8 cellular contexts compared by ENCODE assay signal in genomic region chrX:23317799-23318724, GRCh38. TPM values are rescaled to one million over a fixed set of nuclear protein-coding genes. Genes with fewer than 3 reads are reported as not detected.
A peak's percentile ranks its signal among the peaks of the same experiment; 100 is the strongest.
DNase-seq lines count a peak whose midpoint lies in the region; ATAC-seq and TF ChIP-seq lines count a peak whose summit lies in the region.

No MANE protein-coding gene starts in this region.

- peak; percentile 63 for TF ChIP-seq CTCF in foreskin fibroblast (IDR thresholded peaks at IDR 0.05; ENCODE audit: low read depth, low read length)

- ATAC-seq in GM19467 (IDR thresholded peaks at IDR 0.05; ENCODE audit: unreplicated experiment) (peak; percentile 71), HG03565 (IDR thresholded peaks at IDR 0.05; ENCODE audit: unreplicated experiment) (peak; percentile 43)

- no peak overlapping the region for H3K4me3 ChIP-seq in foreskin fibroblast (ENCODE audit: low read depth in 1 of 2, low read length in 2 of 2)

- DNase-seq in ELF-1 (ENCODE audit: low read depth, low spot score) (peak; percentile 88), UCSD-AML1 (lab: John Stamatoyannopoulos, UW; ENCODE audit: unreplicated experiment) (peak; percentile 52), foreskin fibroblast (no peak), SW 1271 (lab: John Stamatoyannopoulos, UW) (no peak), mucosa of gallbladder (ENCODE audit: low spot score) (no peak)
- peak; percentile 14 for DNase-seq in stimulated activated CD4-positive, alpha-beta T cell treated with anti-CD3 and anti-CD28 coated beads, Interleukin-4, amount 100 ng/mL, for 1 hour

RNA-seq across cellular contexts. Expression of gene PTCHD1, which starts 16.6 kb away (rescaled TPM):
- 1.6 TPM for total RNA-seq in mucosa of gallbladder

Comparison
In these comparisons a context has a peak if more than half of its experiments do, and no peak if none do; other contexts are left out.
1. DNase-seq: peak in ELF-1 (single experiment), UCSD-AML1 (single experiment) and stimulated activated CD4-positive, alpha-beta T cell treated with anti-CD3 and anti-CD28 coated beads, Interleukin-4, amount 100 ng/mL, for 1 hour (single experiment); none in foreskin fibroblast (0 of 2), SW 1271 (0 of 2) and mucosa of gallbladder (single experiment).